ENCODE assay signal across 16 cellular contexts in genomic region chr10:88849224-88849623, GRCh38. TPM values are rescaled to one million over a fixed set of nuclear protein-coding genes. Genes with fewer than 3 reads are reported as not detected.
DNase-seq lines count a peak whose midpoint lies in the region; FAIRE-seq and TF ChIP-seq lines count a peak whose summit lies in the region.
"Had no signal": no experiment of that assay in that cellular context is flagged by ENCODE, and none has a peak within 500 bp of the region (broad histone marks: within the 10 kb centered on the region; RNA-seq: fewer than 3 reads in every experiment).

No MANE protein-coding gene starts in this region.

- peaks cover 30% of the 10 kb centered on the region for H3K4me1 Mint-ChIP-seq in activated T-helper 2 cell treated with anti-CD3 and anti-CD28 coated beads, Interferon-gamma antibody, Interleukin-2, Interleukin-4, amounts not matched to agents 10 μg/mL and 5 μg/mL and 100 μg/mL, durations not matched to agents 14 hours and 24 hours and 36 hours (ENCODE audit: low read depth)

- no peak overlapping the region for H3K4me3 Mint-ChIP-seq in activated T-helper 2 cell treated with anti-CD3 and anti-CD28 coated beads, Interferon-gamma antibody, Interleukin-2, Interleukin-4, amounts not matched to agents 10 μg/mL and 5 μg/mL and 100 μg/mL, durations not matched to agents 14 hours and 24 hours and 36 hours (ENCODE audit: low read depth)

- FAIRE-seq in GM12892 (lab: Jason Lieb, UNC), result peak; percentile 24
- FAIRE-seq: endometrium had no signal

- DNase-seq in GM12892 (ENCODE audit: insufficient read length), result no peak
- DNase-seq in activated T-helper 2 cell treated with anti-CD3 and anti-CD28 coated beads, Interferon-gamma antibody, Interleukin-2, Interleukin-4, amounts not matched to agents 10 μg/mL and 5 μg/mL and 100 μg/mL, durations not matched to agents 14 hours and 24 hours and 36 hours (ENCODE audit: low spot score), result no peak
- peak; percentile 14 for DNase-seq in fibroblast of the aortic adventitia (ENCODE audit: low read depth)
- no peak for DNase-seq in G401 (ENCODE audit: low spot score)
- no peak for DNase-seq in A172 (ENCODE audit: low spot score)
- no peak for DNase-seq in iPS-NIHi7 (ENCODE audit: extremely low spot score)
- no peak for DNase-seq in RKO (ENCODE audit: low spot score)
- DNase-seq: midbrain; stimulated activated CD4-positive, alpha-beta T cell treated with anti-CD3 and anti-CD28 coated beads, Interleukin-2, amount 100 ng/mL, for 24 hours; stimulated activated naive CD4-positive, alpha-beta T cell had no signal

- no peaks in the 10 kb centered on the region for H3K9me3 Mint-ChIP-seq in activated T-helper 2 cell treated with anti-CD3 and anti-CD28 coated beads, Interferon-gamma antibody, Interleukin-2, Interleukin-4, amounts not matched to agents 10 μg/mL and 5 μg/mL and 100 μg/mL, durations not matched to agents 14 hours and 24 hours and 36 hours

- H2AFZ ChIP-seq in ACC112 (ENCODE audit: low read length, unreplicated experiment), result no peak overlapping the region

- H3K27ac ChIP-seq in ACC112 (ENCODE audit: low read depth, low read length), result peak overlapping the region; percentile 70
- H3K27ac ChIP-seq: ascending aorta, KMS-11 had no signal

- H3K27me3 Mint-ChIP-seq in activated T-helper 2 cell treated with anti-CD3 and anti-CD28 coated beads, Interferon-gamma antibody, Interleukin-2, Interleukin-4, amounts not matched to agents 10 μg/mL and 5 μg/mL and 100 μg/mL, durations not matched to agents 14 hours and 24 hours and 36 hours (ENCODE audit: low read depth), result no peaks in the 10 kb centered on the region

- TF ChIP-seq CTCF in fibroblast of the aortic adventitia (IDR thresholded peaks at IDR 0.05; ENCODE audit: insufficient read depth, low read length), result no peak

- peak overlapping the region; percentile 72 for H3K27ac Mint-ChIP-seq in activated T-helper 2 cell treated with anti-CD3 and anti-CD28 coated beads, Interferon-gamma antibody, Interleukin-2, Interleukin-4, amounts not matched to agents 10 μg/mL and 5 μg/mL and 100 μg/mL, durations not matched to agents 14 hours and 24 hours and 36 hours
- H3K27ac Mint-ChIP-seq: progenitor cell of endocrine pancreas had no signal

- TF ChIP-seq POLR2A in GM12892 (IDR thresholded peaks at IDR 0.05; ENCODE audit: low read depth, low read length), result no peak

- H3K27me3 ChIP-seq in ACC112 (ENCODE audit: insufficient read depth, low read length), result no peaks in the 10 kb centered on the region
- H3K27me3 ChIP-seq: ascending aorta had no signal

- H3K36me3 Mint-ChIP-seq in activated T-helper 2 cell treated with anti-CD3 and anti-CD28 coated beads, Interferon-gamma antibody, Interleukin-2, Interleukin-4, amounts not matched to agents 10 μg/mL and 5 μg/mL and 100 μg/mL, durations not matched to agents 14 hours and 24 hours and 36 hours (ENCODE audit: low read depth), result no peaks in the 10 kb centered on the region

- no peak overlapping the region for H3K4me3 ChIP-seq in ACC112 (ENCODE audit: low read depth, low read length)
- no peak overlapping the region for H3K4me3 ChIP-seq in fibroblast of the aortic adventitia (ENCODE audit: low read depth, low read length)
- H3K4me3 ChIP-seq: ascending aorta had no signal

- H3K36me3 ChIP-seq in ACC112 (ENCODE audit: insufficient read depth, low read length), result no peaks in the 10 kb centered on the region
- H3K36me3 ChIP-seq: ascending aorta had no signal

- H3K4me1 ChIP-seq in ACC112 (ENCODE audit: control insufficient read depth, insufficient read depth, low read length, unreplicated experiment), result peaks cover 17% of the 10 kb centered on the region
- H3K4me1 ChIP-seq: ascending aorta had no signal

- intact Hi-C loops in activated T-helper 2 cell treated with anti-CD3 and anti-CD28 coated beads, Interferon-gamma antibody, Interleukin-2, Interleukin-4, amounts not matched to agents 10 μg/mL and 5 μg/mL and 100 μg/mL, durations not matched to agents 14 hours and 24 hours and 36 hours (cut with micrococcal nuclease), result loop anchor here (1.0 to 2.0 kb wide), 3 partner anchors 9 to 52 kb away; no protein-coding TSS in a partner anchor

- in situ Hi-C loops in G401 (cut with HindIII; ENCODE audit: low sequenced_read_pairs), result no loop called here

- no peaks in the 10 kb centered on the region for H3K79me2 ChIP-seq in ACC112 (ENCODE audit: control insufficient read depth, insufficient read depth, low read length, unreplicated experiment)

RNA-seq across cellular contexts. Expression of gene ANKRD22, which starts 2.4 kb away (rescaled TPM):
- 0.38 TPM for polyA plus RNA-seq in GM12892 (2012; ENCODE audit: missing spikeins)
- total RNA-seq in activated T-helper 2 cell treated with anti-CD3 and anti-CD28 coated beads, Interferon-gamma antibody, Interleukin-2, Interleukin-4, amounts not matched to agents 10 μg/mL and 5 μg/mL and 100 μg/mL, durations not matched to agents 14 hours and 24 hours and 36 hours, result not detected in 2 replicates
- total RNA-seq in fibroblast of the aortic adventitia (ENCODE audit: low replicate concordance), result 0.09 and 0.33 TPM in 2 replicates
- total RNA-seq in G401 (2014; rRNA removed; shearing (Covaris generic)), result not detected in 2 replicates
- not detected in 2 replicates for total RNA-seq in A172 (2014; rRNA removed; shearing (Covaris generic))
- total RNA-seq: ascending aorta, progenitor cell of endocrine pancreas had no signal

RNA-seq across cellular contexts. Expression of gene STAMBPL1, which starts 30.8 kb away (rescaled TPM):
- 23.1 TPM for polyA plus RNA-seq in GM12892 (2012; ENCODE audit: missing spikeins)
- 44.2 and 47.2 TPM in 2 replicates for total RNA-seq in activated T-helper 2 cell treated with anti-CD3 and anti-CD28 coated beads, Interferon-gamma antibody, Interleukin-2, Interleukin-4, amounts not matched to agents 10 μg/mL and 5 μg/mL and 100 μg/mL, durations not matched to agents 14 hours and 24 hours and 36 hours
- 35.3 and 50.0 TPM in 2 replicates for total RNA-seq in fibroblast of the aortic adventitia (ENCODE audit: low replicate concordance)
- not detected in 2 replicates for total RNA-seq in G401 (2014; rRNA removed; shearing (Covaris generic))
- total RNA-seq in A172 (2014; rRNA removed; shearing (Covaris generic)), result 40.4 and 48.8 TPM in 2 replicates

RNA-seq across cellular contexts. Expression of gene LIPM, which starts 46.7 kb away (rescaled TPM):
- not detected for polyA plus RNA-seq in GM12892 (2012; ENCODE audit: missing spikeins)
- total RNA-seq in activated T-helper 2 cell treated with anti-CD3 and anti-CD28 coated beads, Interferon-gamma antibody, Interleukin-2, Interleukin-4, amounts not matched to agents 10 μg/mL and 5 μg/mL and 100 μg/mL, durations not matched to agents 14 hours and 24 hours and 36 hours, result not detected in 2 replicates
- total RNA-seq in fibroblast of the aortic adventitia (ENCODE audit: low replicate concordance), result 0.82 TPM in 1 of 2 replicates, not detected in the other
- total RNA-seq in G401 (2014; rRNA removed; shearing (Covaris generic)), result not detected in 2 replicates
- total RNA-seq in A172 (2014; rRNA removed; shearing (Covaris generic)), result not detected in 2 replicates
- total RNA-seq: ascending aorta; progenitor cell of endocrine pancreas; T-helper 1 cell treated with Interleukin-12 subunit alpha and Interleukin-12 subunit beta and Interleukin-4 antibody, amounts not matched to agents 30 ng/mL and 1 ng/mL, for 36 hours had no signal

Comparison
In these comparisons a context has a peak if more than half of its experiments do, and no peak if none do; other contexts are left out.
1. RNA of gene STAMBPL1, which starts 30.8 kb away (total RNA-seq): 40.4 to 48.8 TPM in A172, 44.2 to 47.2 TPM in activated T-helper 2 cell treated with anti-CD3 and anti-CD28 coated beads, Interferon-gamma antibody, Interleukin-2, Interleukin-4, amounts not matched to agents 10 μg/mL and 5 μg/mL and 100 μg/mL, durations not matched to agents 14 hours and 24 hours and 36 hours and 35.3 to 50.0 TPM in fibroblast of the aortic adventitia; not detected in G401; every median in the first group is over 10 times any median in the second.